15 cellular contexts compared by ENCODE assay signal in genomic region chr2:112658820-112659667, GRCh38. TPM values are rescaled to one million over a fixed set of nuclear protein-coding genes. Genes with fewer than 3 reads are reported as not detected.
DNase-seq lines count a peak whose midpoint lies in the region; ATAC-seq, FAIRE-seq and TF ChIP-seq lines count a peak whose summit lies in the region.
"Had no signal": no experiment of that assay in that cellular context is flagged by ENCODE, and none has a peak within 500 bp of the region (broad histone marks: within the 10 kb centered on the region; RNA-seq: fewer than 3 reads in every experiment).

No MANE protein-coding gene starts in this region.

- TSS peak; percentile 26 for BruUV-seq in MCF 10A (replicated peaks; lab: Mats Ljungman, UMichigan)
- BruUV-seq in endothelial cell of umbilical vein (replicated peaks; lab: Mats Ljungman, UMichigan): TSS peak; percentile 13

- H3K4me2 ChIP-seq in endothelial cell of umbilical vein (ENCODE audit: insufficient read depth, low read length) (no peak overlapping the region), smooth muscle cell (no peak overlapping the region)
- H3K4me2 ChIP-seq: KMS-11 had no signal

- dilution Hi-C loops in endothelial cell of umbilical vein (cut with MboI; ENCODE audit: extremely low pct_ligation_motif_present, low sequenced_read_pairs): no loop called here

- POLR2A ChIA-PET in MCF 10A (lab: Yijun Ruan, JAX) (interaction anchor here (0.6 to 9.3 kb wide), 8 partner anchors 8 to 165 kb away, joined by 3 to 78 read pairs (median 5); partner anchors contain the start of genes CHCHD5 and SLC20A1), endothelial cell of umbilical vein (lab: Charles Lee) (interaction anchor here (1.2 kb wide), 1 partner anchor 8 kb away, joined by 3 read pairs; no protein-coding TSS in a partner anchor)

- H2AFZ ChIP-seq in endothelial cell of umbilical vein (ENCODE audit: low read depth, low read length): no peak overlapping the region
- no peak overlapping the region for H2AFZ ChIP-seq in smooth muscle cell (ENCODE audit: low read depth)

- peaks cover 98% of the 10 kb centered on the region for H3K36me3 Mint-ChIP-seq in MCF 10A (ENCODE audit: insufficient read depth, unreplicated experiment)

- FAIRE-seq in endothelial cell of umbilical vein (lab: Jason Lieb, UNC): no peak
- FAIRE-seq: keratinocyte had no signal

- H3K79me2 ChIP-seq in endothelial cell of umbilical vein (ENCODE audit: control insufficient read depth, insufficient read depth, low read length) (peaks cover 62% of the 10 kb centered on the region), smooth muscle cell (ENCODE audit: low read depth) (peaks cover 4% of the 10 kb centered on the region)

- DNase-seq in MCF 10A (ENCODE audit: unreplicated experiment) (peak; percentile 49), breast epithelium (ENCODE audit: low spot score in 2 of 2) (no peak), SK-N-MC (ENCODE audit: low read depth, low spot score) (no peak), endothelial cell of umbilical vein (ENCODE audit: low read depth, low spot score) (no peak), smooth muscle cell (lab: John Stamatoyannopoulos, UW; ENCODE audit: unreplicated experiment) (no peak), OCI-M2 (lab: John Stamatoyannopoulos, UW; ENCODE audit: unreplicated experiment) (no peak), NCI-H1105 (lab: John Stamatoyannopoulos, UW) (no peak)
- DNase-seq: C1 segment of cervical spinal cord; NCI-H187 treated with DMSO at 0.1 percent for 48 hours; NK-92 treated with Interleukin-12 subunit alpha and Interleukin-12 subunit beta, amount 100 ng/mL, for 24 hours had no signal

- intact Hi-C loops in MCF 10A (cut with micrococcal nuclease) (no loop called here), breast epithelium (cut with DNase I; ENCODE audit: low total_unique reads) (no loop called here), endothelial cell of umbilical vein (cut with micrococcal nuclease) (no loop called here)

- peaks cover 11% of the 10 kb centered on the region for H3K4me1 Mint-ChIP-seq in MCF 10A (ENCODE audit: insufficient read depth, unreplicated experiment)

- TF ChIP-seq POLR2A in breast epithelium (IDR thresholded peaks at IDR 0.05) (no peak), endothelial cell of umbilical vein (IDR thresholded peaks at IDR 0.05; ENCODE audit: low read depth, low read length) (no peak)

- H3K27me3 ChIP-seq in breast epithelium: no peaks in the 10 kb centered on the region
- H3K27me3 ChIP-seq in endothelial cell of umbilical vein (ENCODE audit: control insufficient read depth in 2 of 2, insufficient read depth in 2 of 2, low read length in 2 of 2): no peaks in the 10 kb centered on the region
- no peaks in the 10 kb centered on the region for H3K27me3 ChIP-seq in smooth muscle cell (ENCODE audit: low read depth)
- H3K27me3 ChIP-seq: gastroesophageal sphincter had no signal

- no peaks in the 10 kb centered on the region for H4K20me1 ChIP-seq in endothelial cell of umbilical vein (replicated peaks; ENCODE audit: control insufficient read depth, extremely low read depth, insufficient read depth, low read length)
- peaks cover 74% of the 10 kb centered on the region for H4K20me1 ChIP-seq in smooth muscle cell (ENCODE audit: low read depth)

- peak overlapping the region; percentile 37 for H3K27ac Mint-ChIP-seq in MCF 10A (ENCODE audit: low read depth, unreplicated experiment)

- H3K4me1 ChIP-seq in breast epithelium: no peaks in the 10 kb centered on the region
- H3K4me1 ChIP-seq in endothelial cell of umbilical vein (ENCODE audit: control insufficient read depth, extremely low read depth, insufficient read depth, low read length): peaks cover 17% of the 10 kb centered on the region
- no peaks in the 10 kb centered on the region for H3K4me1 ChIP-seq in smooth muscle cell (ENCODE audit: low read depth)
- H3K4me1 ChIP-seq: gastroesophageal sphincter had no signal

- H3K9me1 ChIP-seq in endothelial cell of umbilical vein (replicated peaks; ENCODE audit: control insufficient read depth, extremely low read depth, insufficient read depth, low read length): no peaks in the 10 kb centered on the region

- H3K4me3 ChIP-seq in breast epithelium: no peak overlapping the region
- no peak overlapping the region for H3K4me3 ChIP-seq in SK-N-MC
- H3K4me3 ChIP-seq in endothelial cell of umbilical vein (replicated peaks in 1 of 3; ENCODE audit: insufficient read depth in 1 of 3, low read depth in 1 of 3, low read length in 3 of 3): no peak overlapping the region
- no peak overlapping the region for H3K4me3 ChIP-seq in smooth muscle cell
- H3K4me3 ChIP-seq: gastroesophageal sphincter had no signal

- H3K36me3 ChIP-seq in breast epithelium (peaks cover 4% of the 10 kb centered on the region), SK-N-MC (ENCODE audit: insufficient read depth, low read length) (peaks cover 98% of the 10 kb centered on the region), endothelial cell of umbilical vein (ENCODE audit: control insufficient read depth in 2 of 2, extremely low read depth in 1 of 2, insufficient read depth in 2 of 2, low read length in 2 of 2) (peaks cover 26 to 59% of the 10 kb centered on the region in 2 experiments), smooth muscle cell (ENCODE audit: low read depth) (peaks cover 23% of the 10 kb centered on the region)

- H3K9ac ChIP-seq in SK-N-MC (ENCODE audit: insufficient read length) (no peak overlapping the region), endothelial cell of umbilical vein (replicated peaks; ENCODE audit: extremely low read depth, insufficient read depth, low read length) (no peak overlapping the region), smooth muscle cell (ENCODE audit: low read depth) (no peak overlapping the region)
- H3K9ac ChIP-seq: KMS-11 had no signal

- no peaks in the 10 kb centered on the region for H3K9me3 Mint-ChIP-seq in MCF 10A (ENCODE audit: unreplicated experiment)

- H3F3A ChIP-seq in smooth muscle cell (ENCODE audit: low read depth): peaks cover 32% of the 10 kb centered on the region

- H3K27ac ChIP-seq in breast epithelium: peak overlapping the region in 1 of 2 donors; percentile 13
- 0 out of 2 replicates have a peak overlapping the region, but pooled peaks have one; percentile 48 for H3K27ac ChIP-seq in SK-N-MC
- no peak overlapping the region for H3K27ac ChIP-seq in endothelial cell of umbilical vein (ENCODE audit: insufficient read depth, low read depth, low read length)
- peak overlapping the region; percentile 44 for H3K27ac ChIP-seq in smooth muscle cell (ENCODE audit: low read depth)
- H3K27ac ChIP-seq: gastroesophageal sphincter, KMS-11 had no signal

- H3K27me3 Mint-ChIP-seq in MCF 10A (ENCODE audit: insufficient read depth, unreplicated experiment): no peaks in the 10 kb centered on the region

- ATAC-seq in HG03571 (IDR thresholded peaks at IDR 0.05; ENCODE audit: unreplicated experiment): no peak
- ATAC-seq: gastroesophageal sphincter, sciatic nerve had no signal

- no peaks in the 10 kb centered on the region for H3K9me3 ChIP-seq in breast epithelium
- no peaks in the 10 kb centered on the region for H3K9me3 ChIP-seq in SK-N-MC (ENCODE audit: low read depth, low read length)
- no peaks in the 10 kb centered on the region for H3K9me3 ChIP-seq in endothelial cell of umbilical vein (replicated peaks; ENCODE audit: control insufficient read depth, insufficient read depth, low read length)
- no peaks in the 10 kb centered on the region for H3K9me3 ChIP-seq in smooth muscle cell (replicated peaks; ENCODE audit: low read depth)
- H3K9me3 ChIP-seq: gastroesophageal sphincter had no signal

- TF ChIP-seq CTCF in MCF 10A (IDR thresholded peaks at IDR 0.05; ENCODE audit: unreplicated experiment) (no peak), breast epithelium (IDR thresholded peaks at IDR 0.05) (no peak), endothelial cell of umbilical vein (IDR thresholded peaks at IDR 0.05; ENCODE audit: extremely low read depth in 1 of 2, insufficient read depth in 1 of 2, low read depth in 1 of 2, low read length in 2 of 2) (no peak), smooth muscle cell (IDR thresholded peaks at IDR 0.05; ENCODE audit: borderline replicate concordance, insufficient read depth, poor library complexity, severe bottlenecking) (no peak)

- CTCF ChIA-PET in MCF 10A (lab: Yijun Ruan, JAX) (interaction anchor here (0.7 to 1.4 kb wide), 6 partner anchors 13 to 90 kb away, joined by 3 to 5 read pairs (median 3); no protein-coding TSS in a partner anchor), endothelial cell of umbilical vein (lab: Charles Lee) (interaction anchor here (0.6 to 3.7 kb wide), 14 partner anchors 8 to 68 kb away, joined by 3 to 25 read pairs (median 4); no protein-coding TSS in a partner anchor)

- WGBS in smooth muscle cell (ENCODE audit: low lambda C conversion rate): 94% methylated on average over 11 of the region's 11 CpGs

- H3K4me3 Mint-ChIP-seq in MCF 10A (ENCODE audit: unreplicated experiment): no peak overlapping the region

TF ChIP-seq in endothelial cell of umbilical vein, 7 proteins besides CTCF, POLR2A, EP300 and RAD21:
- TF ChIP-seq FOS (IDR thresholded peaks at IDR 0.05; ENCODE audit: borderline replicate concordance, insufficient read depth, low read length): no peak
- TF ChIP-seq GATA2 (IDR thresholded peaks at IDR 0.05; ENCODE audit: insufficient read depth, insufficient read length, low read depth, low read length): no peak
- TF ChIP-seq JUN (IDR thresholded peaks at IDR 0.05; ENCODE audit: borderline replicate concordance, insufficient read depth, insufficient read length, low read depth): no peak
- no peak for TF ChIP-seq POLR2AphosphoS5 (IDR thresholded peaks at IDR 0.05; ENCODE audit: insufficient read depth, low read depth, low read length)
- TF ChIP-seq MYC (IDR thresholded peaks at IDR 0.05; ENCODE audit: low read depth, low read length): no peak
- no peak for TF ChIP-seq MAX (IDR thresholded peaks at IDR 0.05; ENCODE audit: insufficient read depth, insufficient read length)
- TF ChIP-seq EZH2 (IDR thresholded peaks at IDR 0.05; ENCODE audit: borderline replicate concordance, low read depth, low read length, severe bottlenecking): no peak

RNA-seq across cellular contexts. Expression of gene SLC20A1, which starts 13.3 kb away (rescaled TPM):
- 242 and 295 TPM in 2 replicates for total RNA-seq in MCF 10A (2022)
- total RNA-seq in breast epithelium: 10 to 100 TPM; 26.1 to 46.8 (median 42.6) TPM
- total RNA-seq in endothelial cell of umbilical vein: 141 and 149 TPM in 2 replicates
- polyA plus RNA-seq in endothelial cell of umbilical vein: 47.0 and 52.7 TPM in 2 replicates
- polyA plus RNA-seq in endothelial cell of umbilical vein (2011; cell fraction: cytosol; rRNA removed): 44.5 and 45.5 TPM in 2 replicates
- 146 and 166 TPM in 2 replicates for polyA plus RNA-seq in endothelial cell of umbilical vein (2011; cell fraction: nucleus; rRNA removed)
- polyA plus RNA-seq in endothelial cell of umbilical vein (2012): 88.7 and 117 TPM in 2 replicates
- 95.5 and 107 TPM in 2 replicates for polyA minus RNA-seq in endothelial cell of umbilical vein
- 25.2 TPM for polyA minus RNA-seq in endothelial cell of umbilical vein (2011; cell fraction: cytosol; rRNA and poly(A)+ RNA removed)
- 82.9 and 138 TPM in 2 replicates for polyA minus RNA-seq in endothelial cell of umbilical vein (2011; cell fraction: nucleus; rRNA and poly(A)+ RNA removed)
- total RNA-seq in smooth muscle cell: 96.0 and 106 TPM in 2 replicates
- 77.2 and 93.4 TPM in 2 replicates for polyA plus RNA-seq in smooth muscle cell
